15 cellular contexts compared by ENCODE assay signal in genomic region chr3:70990723-70991122, GRCh38.
DNase-seq lines count a peak whose midpoint lies in the region; ATAC-seq, FAIRE-seq and TF ChIP-seq lines count a peak whose summit lies in the region.
"Had no signal": no experiment of that assay in that cellular context is flagged by ENCODE, and none has a peak within 500 bp of the region (broad histone marks: within the 10 kb centered on the region; RNA-seq: fewer than 3 reads in every experiment).

No MANE protein-coding gene starts in this region.

- H3K4me3 Mint-ChIP-seq in activated T-cell treated with anti-CD3 and anti-CD28 coated beads, Interleukin-2, amount 50 U/mL, for 72 hours, result peak overlapping the region in 1 of 2 donors; percentile 70
- H3K4me3 Mint-ChIP-seq in activated CD8-positive, alpha-beta T cell treated with anti-CD3 and anti-CD28 coated beads for 36 hours, result no peak overlapping the region
- H3K4me3 Mint-ChIP-seq: neural crest cell had no signal

- no peak overlapping the region for H3K4me3 ChIP-seq in thyroid gland (replicated peaks in 1 of 3)

- peak overlapping the region; percentile 94 for H3K27ac Mint-ChIP-seq in activated T-cell treated with anti-CD3 and anti-CD28 coated beads, Interleukin-2, amount 50 U/mL, for 72 hours
- H3K27ac Mint-ChIP-seq in activated CD8-positive, alpha-beta T cell treated with anti-CD3 and anti-CD28 coated beads for 36 hours, result peak overlapping the region; percentile 84

- H3K27me3 ChIP-seq in thyroid gland, result no peaks in the 10 kb centered on the region

- POLR2A ChIA-PET in activated CD8-positive, alpha-beta T cell treated with anti-CD3 and anti-CD28 coated beads for 36 hours (lab: Charles Lee), result interaction anchor here (0.9 kb wide), 1 partner anchor 139 kb away, joined by 3 read pairs; no protein-coding TSS in a partner anchor

- H3K27ac ChIP-seq in thyroid gland, result peak overlapping the region in 2 of 3 donors; percentile 11 to 25
- H3K27ac ChIP-seq: WERI-Rb-1 had no signal

- H3K4me1 Mint-ChIP-seq in activated T-cell treated with anti-CD3 and anti-CD28 coated beads, Interleukin-2, amount 50 U/mL, for 72 hours (ENCODE audit: low read depth), result peaks cover 53% of the 10 kb centered on the region
- peaks cover 60% of the 10 kb centered on the region for H3K4me1 Mint-ChIP-seq in activated CD8-positive, alpha-beta T cell treated with anti-CD3 and anti-CD28 coated beads for 36 hours (ENCODE audit: low read depth)

- peak; percentile 89 for FAIRE-seq in islet of Langerhans (lab: Jason Lieb, UNC)

- H3K9me3 ChIP-seq in thyroid gland, result no peaks in the 10 kb centered on the region

- H3K4me1 ChIP-seq in thyroid gland, result peaks cover 0 to 12% of the 10 kb centered on the region in 2 donors

- H3K36me3 Mint-ChIP-seq in activated T-cell treated with anti-CD3 and anti-CD28 coated beads, Interleukin-2, amount 50 U/mL, for 72 hours (ENCODE audit: insufficient read depth in 2 of 2), result peaks cover 17 to 55% of the 10 kb centered on the region in 2 donors
- H3K36me3 Mint-ChIP-seq in activated CD8-positive, alpha-beta T cell treated with anti-CD3 and anti-CD28 coated beads for 36 hours (ENCODE audit: low read depth), result peaks cover 82% of the 10 kb centered on the region

- intact Hi-C loops in activated CD8-positive, alpha-beta T cell treated with anti-CD3 and anti-CD28 coated beads for 36 hours (cut with micrococcal nuclease), result no loop called here
- intact Hi-C loops in thyroid gland (cut with DNase I), result no loop called here

- H3K27me3 Mint-ChIP-seq in activated T-cell treated with anti-CD3 and anti-CD28 coated beads, Interleukin-2, amount 50 U/mL, for 72 hours (ENCODE audit: low read depth), result no peaks in the 10 kb centered on the region
- H3K27me3 Mint-ChIP-seq in activated CD8-positive, alpha-beta T cell treated with anti-CD3 and anti-CD28 coated beads for 36 hours, result no peaks in the 10 kb centered on the region

- peaks cover 0 to 14% of the 10 kb centered on the region in 2 donors for H3K36me3 ChIP-seq in thyroid gland
- H3K36me3 ChIP-seq: WERI-Rb-1 had no signal

- peak in 1 of 2 donors; percentile 73 for ATAC-seq in activated T-cell treated with anti-CD3 and anti-CD28 coated beads, Interleukin-2, amount 50 U/mL, for 72 hours (replicated peaks in 1 of 2)
- peak; percentile 32 for ATAC-seq in activated CD8-positive, alpha-beta T cell treated with anti-CD3 and anti-CD28 coated beads for 36 hours
- ATAC-seq in HG03025 (IDR thresholded peaks at IDR 0.05; ENCODE audit: low FRiP score, unreplicated experiment), result no peak

- TF ChIP-seq CTCF in activated CD8-positive, alpha-beta T cell treated with anti-CD3 and anti-CD28 coated beads for 36 hours (IDR thresholded peaks at IDR 0.05), result no peak
- no peak for TF ChIP-seq CTCF in thyroid gland (IDR thresholded peaks at IDR 0.05)

- H3K9me3 Mint-ChIP-seq in activated T-cell treated with anti-CD3 and anti-CD28 coated beads, Interleukin-2, amount 50 U/mL, for 72 hours, result no peaks in the 10 kb centered on the region
- no peaks in the 10 kb centered on the region for H3K9me3 Mint-ChIP-seq in activated CD8-positive, alpha-beta T cell treated with anti-CD3 and anti-CD28 coated beads for 36 hours

- no peak for TF ChIP-seq POLR2A in thyroid gland (IDR thresholded peaks at IDR 0.05)

- WGBS in thyroid gland, 2 donors, result 86 to 87% methylated on average over 5 of the region's 5 CpGs

- no peak for DNase-seq in activated T-cell treated with anti-CD3 and anti-CD28 coated beads, Interleukin-2, amount 50 U/mL, for 72 hours
- no peak for DNase-seq in activated T-cell treated with anti-CD3 and anti-CD28 coated beads, Interleukin-2, amount 50 U/mL, for 1 hour
- no peak for DNase-seq in activated CD8-positive, alpha-beta T cell treated with anti-CD3 and anti-CD28 coated beads for 36 hours
- DNase-seq in thyroid gland (no peak), COR-L47 (lab: John Stamatoyannopoulos, UW) (no peak), ecto neural progenitor cell (ENCODE audit: low spot score) (no peak)
- DNase-seq: foreskin melanocyte; kidney glomerular epithelial cell; NCI-H1048; NCI-H510A; stimulated activated naive CD4-positive, alpha-beta T cell treated with Interleukin-2 at 50 U/mL for 16 hours; WERI-Rb-1 had no signal

- CTCF ChIA-PET in activated CD8-positive, alpha-beta T cell treated with anti-CD3 and anti-CD28 coated beads for 36 hours (lab: Charles Lee), result interaction anchor here (1.4 kb wide), 1 partner anchor 16 kb away, joined by 4 read pairs; no protein-coding TSS in a partner anchor
